ENCODE assay signal across 9 cellular contexts in the genomic region with DNA sequence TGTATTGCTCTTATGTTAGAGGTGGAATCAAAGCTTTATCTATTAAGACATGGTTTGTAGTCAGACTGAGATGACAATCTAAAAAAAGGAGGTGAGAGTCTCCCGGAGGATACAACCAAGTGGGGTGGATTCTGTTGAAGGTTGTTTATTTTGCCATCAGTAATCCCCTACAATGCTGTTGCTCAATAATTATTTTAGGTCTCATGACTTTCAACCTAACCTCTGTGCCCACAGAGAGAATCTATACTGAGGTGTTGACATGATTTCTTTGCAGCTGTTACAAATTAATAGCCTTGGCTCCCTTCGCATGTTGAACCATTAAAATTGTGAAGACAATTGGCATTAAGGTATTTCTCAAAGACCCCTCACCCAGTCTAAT. TPM values are rescaled to one million over a fixed set of nuclear protein-coding genes. Genes with fewer than 3 reads are reported as not detected.
DNase-seq lines count a peak whose midpoint lies in the region; ATAC-seq, FAIRE-seq and TF ChIP-seq lines count a peak whose summit lies in the region.
"Had no signal": no experiment of that assay in that cellular context is flagged by ENCODE, and none has a peak within 500 bp of the region (broad histone marks: within the 10 kb centered on the region; RNA-seq: fewer than 3 reads in every experiment).

No MANE protein-coding gene starts in this region.

- H3K9ac ChIP-seq in BLaER1: no peak overlapping the region

- H3K36me3 ChIP-seq in BLaER1: no peaks in the 10 kb centered on the region
- H3K36me3 ChIP-seq in pancreas: no peaks in the 10 kb centered on the region

- no peak for FAIRE-seq in pancreas (lab: Jason Lieb, UNC)

- DNase-seq in amniotic epithelial cell (ENCODE audit: low read depth): peak; percentile 34
- no peak for DNase-seq in stimulated activated CD4-positive, alpha-beta T cell treated with anti-CD3 and anti-CD28 coated beads, Interleukin-1b, Interleukin-23, amount 100 ng/mL, for 48 hours
- DNase-seq in pancreas: no peak
- DNase-seq in activated gamma-delta T cell treated with Interleukin-2 at 50 U/mL for 16 hours: no peak
- DNase-seq in NCI-H146 (lab: John Stamatoyannopoulos, UW): no peak
- DNase-seq: Right ventricle myocardium superior had no signal

- no peak for TF ChIP-seq CTCF in pancreas (IDR thresholded peaks at IDR 0.05)

- intact Hi-C loops in pancreas (cut with DNase I): loop anchor here in 1 of 3 donors (10.0 kb wide), 1 partner anchor 95 kb away; no protein-coding TSS in a partner anchor

- no peaks in the 10 kb centered on the region for H4K20me1 ChIP-seq in BLaER1

- H3K9me3 ChIP-seq in BLaER1 (no peaks in the 10 kb centered on the region), pancreas (no peaks in the 10 kb centered on the region)

- H3K4me3 ChIP-seq in BLaER1 (no peak overlapping the region), pancreas (no peak overlapping the region)

- ATAC-seq in GM19351 (IDR thresholded peaks at IDR 0.05; ENCODE audit: unreplicated experiment) (peak; percentile 12), HG03354 (IDR thresholded peaks at IDR 0.05; ENCODE audit: poor library complexity, severe bottlenecking, unreplicated experiment) (peak; percentile 40), pancreas (no peak)

- peaks cover 60% of the 10 kb centered on the region for H3K4me1 ChIP-seq in BLaER1
- peaks cover 15 to 25% (median 20%) of the 10 kb centered on the region in 3 donors for H3K4me1 ChIP-seq in pancreas

- H3K27me3 ChIP-seq in BLaER1: no peaks in the 10 kb centered on the region
- H3K27me3 ChIP-seq in pancreas: no peaks in the 10 kb centered on the region

- peak overlapping the region; percentile 74 for H3K4me2 ChIP-seq in BLaER1

- H3K27ac ChIP-seq in BLaER1: peak overlapping the region; percentile 37; the same call in 1 of the 2 replicates
- H3K27ac ChIP-seq in pancreas: no peak overlapping the region

- 53 to 62% methylated on average over 2 of the region's 2 CpGs for WGBS in pancreas, 2 donors

RNA-seq across cellular contexts. Expression of a gene that starts 28.7 kb away (rescaled TPM):
- total RNA-seq in pancreas: 100 to 1,000 TPM in 2 of 6 donors, 10 to 100 TPM in 4; 56.4 to 209 (median 81.4) TPM
- polyA plus RNA-seq in pancreas: 100 to 1,000 TPM; 103 to 303 TPM

Comparison
In these comparisons a context has a peak if more than half of its experiments do, and no peak if none do; other contexts are left out.
1. ATAC-seq: peak in GM19351 (single experiment) and HG03354 (single experiment); none in pancreas (0 of 4).